In the genomic region with DNA sequence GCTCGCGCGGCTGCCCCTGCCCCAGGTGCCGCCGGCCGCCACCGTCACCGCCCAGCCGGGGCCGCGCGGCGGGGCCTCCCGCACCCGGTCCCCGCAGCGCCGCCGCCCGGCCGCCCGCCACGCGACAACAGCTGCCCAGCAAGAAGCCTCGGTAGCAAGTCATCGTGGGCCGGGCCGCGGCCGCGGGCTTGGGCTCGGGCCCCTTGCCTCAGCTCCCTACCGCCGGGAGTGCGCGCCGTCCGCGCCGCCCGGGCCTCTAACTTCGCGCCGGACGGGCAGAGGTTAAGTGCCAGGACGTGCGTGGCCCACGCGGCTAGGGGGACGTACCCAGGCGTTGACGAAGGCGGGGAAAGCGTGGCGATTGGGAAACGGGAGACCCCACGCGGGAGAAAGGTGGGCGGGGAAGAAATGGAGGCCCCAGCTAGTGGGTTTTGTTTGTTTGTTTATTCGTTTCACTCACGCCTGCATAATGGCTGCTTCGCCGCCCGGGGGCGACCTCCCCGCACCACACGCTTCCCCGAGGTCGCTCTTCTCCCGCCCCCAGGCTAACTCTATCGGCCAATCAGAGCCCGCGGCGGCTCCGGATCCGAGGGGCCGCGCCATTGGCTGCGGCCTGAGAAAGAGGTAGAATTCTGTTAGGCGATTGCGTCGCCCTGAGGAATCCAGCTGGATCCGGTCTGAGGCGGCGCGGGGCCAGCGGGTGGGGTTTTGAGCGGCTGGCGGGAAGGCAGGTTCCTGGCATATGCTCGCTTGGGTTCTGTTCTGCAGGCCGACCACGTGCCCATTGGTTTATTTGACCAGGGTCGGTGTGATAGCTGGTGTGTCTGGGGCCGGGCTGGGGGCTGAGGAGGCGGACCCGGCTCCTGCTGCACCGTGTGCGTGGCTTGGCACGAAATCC, we compare ENCODE assay signal across 2 cellular contexts.
TF ChIP-seq lines count a peak whose summit lies in the region.

A gene with protein sequence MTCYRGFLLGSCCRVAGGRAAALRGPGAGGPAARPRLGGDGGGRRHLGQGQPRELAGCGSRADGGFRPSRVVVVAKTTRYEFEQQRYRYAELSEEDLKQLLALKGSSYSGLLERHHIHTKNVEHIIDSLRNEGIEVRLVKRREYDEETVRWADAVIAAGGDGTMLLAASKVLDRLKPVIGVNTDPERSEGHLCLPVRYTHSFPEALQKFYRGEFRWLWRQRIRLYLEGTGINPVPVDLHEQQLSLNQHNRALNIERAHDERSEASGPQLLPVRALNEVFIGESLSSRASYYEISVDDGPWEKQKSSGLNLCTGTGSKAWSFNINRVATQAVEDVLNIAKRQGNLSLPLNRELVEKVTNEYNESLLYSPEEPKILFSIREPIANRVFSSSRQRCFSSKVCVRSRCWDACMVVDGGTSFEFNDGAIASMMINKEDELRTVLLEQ (minus strand): TSS at position 290 of the 898 bp plus-strand sequence. CDS start 127 bp downstream, at position 163.

TF ChIP-seq in HCT116, 20 proteins besides CTCF, POLR2A, EP300 and RAD21 (continued from another document):
- TF ChIP-seq, protein P1, sequence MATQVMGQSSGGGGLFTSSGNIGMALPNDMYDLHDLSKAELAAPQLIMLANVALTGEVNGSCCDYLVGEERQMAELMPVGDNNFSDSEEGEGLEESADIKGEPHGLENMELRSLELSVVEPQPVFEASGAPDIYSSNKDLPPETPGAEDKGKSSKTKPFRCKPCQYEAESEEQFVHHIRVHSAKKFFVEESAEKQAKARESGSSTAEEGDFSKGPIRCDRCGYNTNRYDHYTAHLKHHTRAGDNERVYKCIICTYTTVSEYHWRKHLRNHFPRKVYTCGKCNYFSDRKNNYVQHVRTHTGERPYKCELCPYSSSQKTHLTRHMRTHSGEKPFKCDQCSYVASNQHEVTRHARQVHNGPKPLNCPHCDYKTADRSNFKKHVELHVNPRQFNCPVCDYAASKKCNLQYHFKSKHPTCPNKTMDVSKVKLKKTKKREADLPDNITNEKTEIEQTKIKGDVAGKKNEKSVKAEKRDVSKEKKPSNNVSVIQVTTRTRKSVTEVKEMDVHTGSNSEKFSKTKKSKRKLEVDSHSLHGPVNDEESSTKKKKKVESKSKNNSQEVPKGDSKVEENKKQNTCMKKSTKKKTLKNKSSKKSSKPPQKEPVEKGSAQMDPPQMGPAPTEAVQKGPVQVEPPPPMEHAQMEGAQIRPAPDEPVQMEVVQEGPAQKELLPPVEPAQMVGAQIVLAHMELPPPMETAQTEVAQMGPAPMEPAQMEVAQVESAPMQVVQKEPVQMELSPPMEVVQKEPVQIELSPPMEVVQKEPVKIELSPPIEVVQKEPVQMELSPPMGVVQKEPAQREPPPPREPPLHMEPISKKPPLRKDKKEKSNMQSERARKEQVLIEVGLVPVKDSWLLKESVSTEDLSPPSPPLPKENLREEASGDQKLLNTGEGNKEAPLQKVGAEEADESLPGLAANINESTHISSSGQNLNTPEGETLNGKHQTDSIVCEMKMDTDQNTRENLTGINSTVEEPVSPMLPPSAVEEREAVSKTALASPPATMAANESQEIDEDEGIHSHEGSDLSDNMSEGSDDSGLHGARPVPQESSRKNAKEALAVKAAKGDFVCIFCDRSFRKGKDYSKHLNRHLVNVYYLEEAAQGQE (IDR thresholded peaks at IDR 0.05; ENCODE audit: low read depth): no peak
- TF ChIP-seq TCF7L2 (IDR thresholded peaks at IDR 0.05; ENCODE audit: borderline replicate concordance, extremely low read depth, insufficient read depth, insufficient read length) (no peak), POLR2AphosphoS5 (IDR thresholded peaks at IDR 0.05; ENCODE audit: low read depth, low read length) (peak; percentile 66), EZH2phosphoT487 (IDR thresholded peaks at IDR 0.05; ENCODE audit: borderline replicate concordance) (no peak), ZFX (IDR thresholded peaks at IDR 0.05) (peak; percentile 83), ELF1 (IDR thresholded peaks at IDR 0.05; ENCODE audit: borderline replicate concordance, low read depth) (no peak), YY1 (IDR thresholded peaks at IDR 0.05; ENCODE audit: extremely low read depth, insufficient replicate concordance, low read depth, low read length) (peak; percentile 36), EGR1 (IDR thresholded peaks at IDR 0.05; ENCODE audit: low read depth) (peak; percentile 51; the same call in 1 of the 2 replicates), SP1 (IDR thresholded peaks at IDR 0.05; ENCODE audit: low read depth) (peak; percentile 52), ZNF274 (IDR thresholded peaks at IDR 0.05; ENCODE audit: low read depth, low read length) (no peak), CEBPB (IDR thresholded peaks at IDR 0.05; ENCODE audit: low read depth) (0 out of 2 replicates have a peak, but pooled peaks have one; percentile 9), CBX3 (IDR thresholded peaks at IDR 0.05; ENCODE audit: low read depth) (peak; percentile 73; the same call in 1 of the 2 replicates), EZH2 (IDR thresholded peaks at IDR 0.05) (no peak)
- TF ChIP-seq, protein P2, sequence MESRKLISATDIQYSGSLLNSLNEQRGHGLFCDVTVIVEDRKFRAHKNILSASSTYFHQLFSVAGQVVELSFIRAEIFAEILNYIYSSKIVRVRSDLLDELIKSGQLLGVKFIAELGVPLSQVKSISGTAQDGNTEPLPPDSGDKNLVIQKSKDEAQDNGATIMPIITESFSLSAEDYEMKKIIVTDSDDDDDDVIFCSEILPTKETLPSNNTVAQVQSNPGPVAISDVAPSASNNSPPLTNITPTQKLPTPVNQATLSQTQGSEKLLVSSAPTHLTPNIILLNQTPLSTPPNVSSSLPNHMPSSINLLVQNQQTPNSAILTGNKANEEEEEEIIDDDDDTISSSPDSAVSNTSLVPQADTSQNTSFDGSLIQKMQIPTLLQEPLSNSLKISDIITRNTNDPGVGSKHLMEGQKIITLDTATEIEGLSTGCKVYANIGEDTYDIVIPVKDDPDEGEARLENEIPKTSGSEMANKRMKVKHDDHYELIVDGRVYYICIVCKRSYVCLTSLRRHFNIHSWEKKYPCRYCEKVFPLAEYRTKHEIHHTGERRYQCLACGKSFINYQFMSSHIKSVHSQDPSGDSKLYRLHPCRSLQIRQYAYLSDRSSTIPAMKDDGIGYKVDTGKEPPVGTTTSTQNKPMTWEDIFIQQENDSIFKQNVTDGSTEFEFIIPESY (IDR thresholded peaks at IDR 0.05; ENCODE audit: extremely low read depth, insufficient replicate concordance, low read length): no peak
- TF ChIP-seq, protein P3, sequence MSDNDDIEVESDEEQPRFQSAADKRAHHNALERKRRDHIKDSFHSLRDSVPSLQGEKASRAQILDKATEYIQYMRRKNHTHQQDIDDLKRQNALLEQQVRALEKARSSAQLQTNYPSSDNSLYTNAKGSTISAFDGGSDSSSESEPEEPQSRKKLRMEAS (IDR thresholded peaks at IDR 0.05): peak; percentile 98

TF ChIP-seq in neural cell, 6 proteins besides CTCF, POLR2A, EP300 and RAD21 (continued from another document):
- TF ChIP-seq, protein P1 (IDR thresholded peaks at IDR 0.05; ENCODE audit: borderline replicate concordance): no peak
- TF ChIP-seq EZH2 (IDR thresholded peaks at IDR 0.05; ENCODE audit: borderline replicate concordance, insufficient read depth, low read length, poor library complexity, severe bottlenecking) (no peak), SMC3 (conservative IDR thresholded peaks at IDR 0.05; ENCODE audit: poor library complexity) (peak; percentile 68)
